ENCODE assay signal across 1 cellular context in the genomic region with DNA sequence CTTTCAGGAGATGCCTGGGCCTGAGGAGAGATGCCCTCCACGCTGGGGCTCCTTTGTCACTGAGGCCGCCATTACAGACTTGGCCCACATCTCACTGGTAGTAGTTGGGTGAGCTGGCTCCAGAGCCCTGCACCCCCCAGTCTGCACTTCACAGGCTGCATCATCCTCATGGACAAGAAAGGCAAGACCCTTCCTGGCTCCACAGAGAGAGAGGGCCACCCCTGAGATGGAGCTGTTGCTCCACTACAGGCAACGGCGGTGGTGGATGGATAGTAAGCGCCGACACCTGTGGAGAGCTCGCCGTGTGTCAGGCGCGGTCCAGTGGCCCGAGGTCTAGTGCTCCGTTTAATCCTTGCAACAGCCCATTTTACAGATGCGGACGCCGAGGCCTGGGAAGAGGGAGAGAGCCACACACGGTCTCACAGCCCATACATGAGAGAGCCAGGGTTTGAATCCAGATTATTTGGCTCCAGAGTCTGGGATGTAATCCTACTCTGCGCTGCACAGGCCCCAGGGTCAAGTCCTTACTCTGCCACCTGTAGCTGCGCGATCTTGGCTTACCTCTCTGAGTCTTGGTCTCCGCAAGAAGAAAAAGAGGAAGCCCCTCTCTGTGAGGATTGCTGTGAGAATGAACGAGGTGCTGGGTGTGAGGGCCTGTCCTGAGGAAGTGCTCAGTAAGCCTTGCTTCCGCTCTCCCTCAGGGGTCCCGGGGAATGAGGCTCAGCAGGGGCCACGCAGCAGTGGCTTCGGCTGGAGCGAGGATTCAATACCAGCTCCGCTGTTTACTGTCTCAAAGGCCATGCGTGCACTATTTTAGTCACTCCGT.
A peak's percentile ranks its signal among the peaks of the same experiment; 100 is the strongest.
TF ChIP-seq lines count a peak whose summit lies in the region.

No MANE protein-coding gene starts in this region.

TF ChIP-seq in GM12878, 131 proteins besides CTCF, POLR2A, EP300 and RAD21:
- peak; percentile 34; the same call in 1 of the 2 replicates for TF ChIP-seq SPI1 (IDR thresholded peaks at IDR 0.05; ENCODE audit: borderline replicate concordance, insufficient read depth, low read depth, low read length)
- TF ChIP-seq ZNF274 (IDR thresholded peaks at IDR 0.05; ENCODE audit: insufficient read depth, insufficient read length) = no peak
